In the genomic region with DNA sequence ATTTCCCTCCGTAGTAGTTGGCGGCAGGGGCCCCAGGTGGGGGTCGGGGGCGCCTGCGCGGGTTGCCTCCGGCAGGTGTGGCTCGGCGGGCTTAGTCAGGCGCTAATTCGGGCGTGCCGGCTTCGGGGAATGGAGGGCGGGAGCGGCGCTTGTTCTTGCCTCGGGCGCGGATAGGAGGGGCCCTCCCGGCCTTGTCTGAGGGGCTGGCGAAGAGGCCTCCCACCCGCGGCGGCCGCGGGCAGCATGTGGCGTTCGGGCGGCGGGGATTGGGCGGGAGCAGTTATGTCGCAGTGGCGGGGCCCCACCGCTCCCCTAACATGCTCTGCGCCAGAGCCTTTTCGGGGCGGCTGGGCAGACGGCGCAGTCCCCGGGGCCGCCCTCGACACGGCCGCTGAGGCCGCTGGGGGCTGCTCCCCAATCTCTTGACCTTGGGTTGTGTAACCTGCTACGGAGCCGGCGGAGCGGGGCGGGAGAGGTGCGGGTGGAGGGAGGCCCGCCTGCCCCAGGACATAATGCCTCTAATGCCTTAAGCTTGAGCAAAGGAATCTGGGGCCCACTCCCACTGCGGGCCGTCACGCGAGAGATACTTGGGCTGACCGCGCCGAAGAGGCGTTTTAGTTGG, we compare ENCODE assay signal across 8 cellular contexts. TPM values are rescaled to one million over a fixed set of nuclear protein-coding genes. Genes with fewer than 3 reads are reported as not detected.
A peak's percentile ranks its signal among the peaks of the same experiment; 100 is the strongest.
DNase-seq lines count a peak whose midpoint lies in the region; ATAC-seq and TF ChIP-seq lines count a peak whose summit lies in the region.

No MANE protein-coding gene starts in this region.

- peak overlapping the region; percentile 97 for H3K9ac ChIP-seq in adipocyte (ENCODE audit: low read length)

- ATAC-seq in GM19023 (IDR thresholded peaks at IDR 0.05; ENCODE audit: unreplicated experiment) (peak; percentile 16), HG03280 (IDR thresholded peaks at IDR 0.05; ENCODE audit: unreplicated experiment) (peak; percentile 16), SK-N-SH treated with all-trans-retinoic acid at 6 μM for 48 hours (peak; percentile 2), left ventricle myocardium superior (peak; percentile 51)

- H3K27ac ChIP-seq in uterus, result peak overlapping the region; percentile 85 to 93

- intact Hi-C loops in left ventricle myocardium superior (cut with micrococcal nuclease), result loop anchor here (5.0 kb wide), 2 partner anchors 58 to 193 kb away; a partner anchor contains a TSS
- intact Hi-C loops in uterus (cut with DNase I; ENCODE audit: low total_unique reads), result loop anchor here (10.0 kb wide), 1 partner anchor 61 kb away; a partner anchor contains a TSS

- H3K9me3 ChIP-seq in adipocyte (ENCODE audit: control insufficient read depth, low read length) (no peaks in the 10 kb centered on the region), uterus (no peaks in the 10 kb centered on the region)

- no peak for TF ChIP-seq POLR2A in uterus (IDR thresholded peaks at IDR 0.05)

- H3K36me3 ChIP-seq in adipocyte (ENCODE audit: control insufficient read depth, insufficient read depth, low read length, severe bottlenecking), result no peaks in the 10 kb centered on the region
- no peaks in the 10 kb centered on the region for H3K36me3 ChIP-seq in uterus

- no peak for TF ChIP-seq CTCF in uterus (IDR thresholded peaks at IDR 0.05)

- peak; percentile 82 for DNase-seq in adipocyte (ENCODE audit: low read depth)
- peak; percentile 74 for DNase-seq in left ventricle myocardium superior
- DNase-seq in putamen (ENCODE audit: low spot score), result peak; percentile 46
- DNase-seq in uterus, result peak; percentile 41 to 50
- no peak for DNase-seq in NCI-H1694 treated with DMSO at 0.1 percent for 48 hours (lab: John Stamatoyannopoulos, UW)

- H3K4me1 ChIP-seq in adipocyte (ENCODE audit: control insufficient read depth, insufficient read depth, low read length) (peaks cover 38% of the 10 kb centered on the region), uterus (peaks cover 10 to 11% of the 10 kb centered on the region in 2 donors)

- peak overlapping the region; percentile 97 for H3K4me3 ChIP-seq in adipocyte (ENCODE audit: low read length)
- H3K4me3 ChIP-seq in uterus, result peak overlapping the region; percentile 84 to 93

- H3K27me3 ChIP-seq in adipocyte (replicated peaks; ENCODE audit: control insufficient read depth, insufficient read depth, low read length) (no peaks in the 10 kb centered on the region), uterus (no peaks in the 10 kb centered on the region)

TF ChIP-seq in SK-N-SH treated with all-trans-retinoic acid at 6 μM for 48 hours, 23 proteins besides CTCF, POLR2A, EP300 and RAD21:
- no peak for TF ChIP-seq SNAI2 (CRISPR knock-in tag; IDR thresholded peaks at IDR 0.05)
- no peak for TF ChIP-seq ISL1 (CRISPR knock-in tag; IDR thresholded peaks at IDR 0.05)
- no peak for TF ChIP-seq RARB (CRISPR knock-in tag; IDR thresholded peaks at IDR 0.05)
- TF ChIP-seq, protein P1, sequence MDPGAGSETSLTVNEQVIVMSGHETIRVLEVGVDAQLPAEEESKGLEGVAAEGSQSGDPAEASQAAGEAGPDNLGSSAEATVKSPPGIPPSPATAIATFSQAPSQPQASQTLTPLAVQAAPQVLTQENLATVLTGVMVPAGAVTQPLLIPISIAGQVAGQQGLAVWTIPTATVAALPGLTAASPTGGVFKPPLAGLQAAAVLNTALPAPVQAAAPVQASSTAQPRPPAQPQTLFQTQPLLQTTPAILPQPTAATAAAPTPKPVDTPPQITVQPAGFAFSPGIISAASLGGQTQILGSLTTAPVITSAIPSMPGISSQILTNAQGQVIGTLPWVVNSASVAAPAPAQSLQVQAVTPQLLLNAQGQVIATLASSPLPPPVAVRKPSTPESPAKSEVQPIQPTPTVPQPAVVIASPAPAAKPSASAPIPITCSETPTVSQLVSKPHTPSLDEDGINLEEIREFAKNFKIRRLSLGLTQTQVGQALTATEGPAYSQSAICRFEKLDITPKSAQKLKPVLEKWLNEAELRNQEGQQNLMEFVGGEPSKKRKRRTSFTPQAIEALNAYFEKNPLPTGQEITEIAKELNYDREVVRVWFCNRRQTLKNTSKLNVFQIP (CRISPR knock-in tag; IDR thresholded peaks at IDR 0.05; ENCODE audit: borderline replicate concordance, low read depth), result no peak
- TF ChIP-seq, protein P2, sequence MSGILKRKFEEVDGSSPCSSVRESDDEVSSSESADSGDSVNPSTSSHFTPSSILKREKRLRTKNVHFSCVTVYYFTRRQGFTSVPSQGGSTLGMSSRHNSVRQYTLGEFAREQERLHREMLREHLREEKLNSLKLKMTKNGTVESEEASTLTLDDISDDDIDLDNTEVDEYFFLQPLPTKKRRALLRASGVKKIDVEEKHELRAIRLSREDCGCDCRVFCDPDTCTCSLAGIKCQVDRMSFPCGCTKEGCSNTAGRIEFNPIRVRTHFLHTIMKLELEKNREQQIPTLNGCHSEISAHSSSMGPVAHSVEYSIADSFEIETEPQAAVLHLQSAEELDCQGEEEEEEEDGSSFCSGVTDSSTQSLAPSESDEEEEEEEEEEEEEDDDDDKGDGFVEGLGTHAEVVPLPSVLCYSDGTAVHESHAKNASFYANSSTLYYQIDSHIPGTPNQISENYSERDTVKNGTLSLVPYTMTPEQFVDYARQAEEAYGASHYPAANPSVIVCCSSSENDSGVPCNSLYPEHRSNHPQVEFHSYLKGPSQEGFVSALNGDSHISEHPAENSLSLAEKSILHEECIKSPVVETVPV (CRISPR knock-in tag; IDR thresholded peaks at IDR 0.05), result no peak
- no peak for TF ChIP-seq ZNF70 (CRISPR knock-in tag; IDR thresholded peaks at IDR 0.05)
- TF ChIP-seq, protein P3, sequence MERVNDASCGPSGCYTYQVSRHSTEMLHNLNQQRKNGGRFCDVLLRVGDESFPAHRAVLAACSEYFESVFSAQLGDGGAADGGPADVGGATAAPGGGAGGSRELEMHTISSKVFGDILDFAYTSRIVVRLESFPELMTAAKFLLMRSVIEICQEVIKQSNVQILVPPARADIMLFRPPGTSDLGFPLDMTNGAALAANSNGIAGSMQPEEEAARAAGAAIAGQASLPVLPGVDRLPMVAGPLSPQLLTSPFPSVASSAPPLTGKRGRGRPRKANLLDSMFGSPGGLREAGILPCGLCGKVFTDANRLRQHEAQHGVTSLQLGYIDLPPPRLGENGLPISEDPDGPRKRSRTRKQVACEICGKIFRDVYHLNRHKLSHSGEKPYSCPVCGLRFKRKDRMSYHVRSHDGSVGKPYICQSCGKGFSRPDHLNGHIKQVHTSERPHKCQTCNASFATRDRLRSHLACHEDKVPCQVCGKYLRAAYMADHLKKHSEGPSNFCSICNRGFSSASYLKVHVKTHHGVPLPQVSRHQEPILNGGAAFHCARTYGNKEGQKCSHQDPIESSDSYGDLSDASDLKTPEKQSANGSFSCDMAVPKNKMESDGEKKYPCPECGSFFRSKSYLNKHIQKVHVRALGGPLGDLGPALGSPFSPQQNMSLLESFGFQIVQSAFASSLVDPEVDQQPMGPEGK (CRISPR knock-in tag; IDR thresholded peaks at IDR 0.05; ENCODE audit: borderline replicate concordance), result no peak
- TF ChIP-seq ZFP3 (CRISPR knock-in tag; IDR thresholded peaks at IDR 0.05), result no peak
- TF ChIP-seq ZNF8 (CRISPR knock-in tag; IDR thresholded peaks at IDR 0.05), result no peak
- no peak for TF ChIP-seq PPARA (CRISPR knock-in tag; IDR thresholded peaks at IDR 0.05; ENCODE audit: borderline replicate concordance)
- no peak for TF ChIP-seq ARNTL (CRISPR knock-in tag; IDR thresholded peaks at IDR 0.05; ENCODE audit: borderline replicate concordance, low read depth)
- no peak for TF ChIP-seq BACH2 (CRISPR knock-in tag; IDR thresholded peaks at IDR 0.05; ENCODE audit: borderline replicate concordance)
- TF ChIP-seq CSDC2 (CRISPR knock-in tag; IDR thresholded peaks at IDR 0.05), result no peak
- no peak for TF ChIP-seq TOX (CRISPR knock-in tag; IDR thresholded peaks at IDR 0.05; ENCODE audit: borderline replicate concordance)

RNA-seq across cellular contexts. Expression of a gene that starts 1.1 kb away (rescaled TPM):
- 89.3 TPM for total RNA-seq in left ventricle myocardium superior
- total RNA-seq in uterus, result 100 to 1,000 TPM in 3 of 4 donors, 10 to 100 TPM in 1; 75.8 to 121 (median 101) TPM
